6 cellular contexts compared by ENCODE assay signal in genomic region chr1:206762741-206763364, GRCh38. TPM values are rescaled to one million over a fixed set of nuclear protein-coding genes. Genes with fewer than 3 reads are reported as not detected.
"Had no signal": no experiment of that assay in that cellular context is flagged by ENCODE, and none has a peak within 500 bp of the region (broad histone marks: within the 10 kb centered on the region; RNA-seq: fewer than 3 reads in every experiment).

No MANE protein-coding gene starts in this region.

RNA-seq across cellular contexts. Expression of gene IL19, which starts 7.7 kb away (rescaled TPM):
- total RNA-seq: GM23338, H1, H9, HepG2, HFFc6, HT1080 had no signal

RNA-seq across cellular contexts. Expression of gene IL10, which starts 9.4 kb away (rescaled TPM):
- total RNA-seq: GM23338, H1, H9, HepG2, HFFc6, HT1080 had no signal
